16 cellular contexts compared by ENCODE assay signal in genomic region chr12:64658892-64659481, GRCh38. TPM values are rescaled to one million over a fixed set of nuclear protein-coding genes. Genes with fewer than 3 reads are reported as not detected.
DNase-seq lines count a peak whose midpoint lies in the region; ATAC-seq and TF ChIP-seq lines count a peak whose summit lies in the region.
"Had no signal": no experiment of that assay in that cellular context is flagged by ENCODE, and none has a peak within 500 bp of the region (broad histone marks: within the 10 kb centered on the region; RNA-seq: fewer than 3 reads in every experiment).

No MANE protein-coding gene starts in this region.

- H3K9me3 ChIP-seq in transverse colon = no peaks in the 10 kb centered on the region

- H3K27me3 ChIP-seq in transverse colon = no peaks in the 10 kb centered on the region
- no peaks in the 10 kb centered on the region for H3K27me3 ChIP-seq in H7 (ENCODE audit: control insufficient read depth, insufficient read depth, low read length)

- ATAC-seq in activated naive CD8-positive, alpha-beta T cell treated with anti-CD3 and anti-CD28 coated beads, Interleukin-2, amount 50 U/mL, for 24 hours = no peak
- peak; percentile 77 for ATAC-seq in left lobe of liver
- ATAC-seq: activated CD4-positive, CD25-positive, alpha-beta regulatory T cell treated with anti-CD3 and anti-CD28 coated beads, Interleukin-2, amount 50 U/mL, for 24 hours had no signal

- H3K36me3 Mint-ChIP-seq in activated naive CD4-positive, alpha-beta T cell treated with anti-CD3 and anti-CD28 coated beads for 36 hours (ENCODE audit: low read depth) = peaks cover 12% of the 10 kb centered on the region
- H3K36me3 Mint-ChIP-seq in activated naive CD8-positive, alpha-beta T cell treated with anti-CD3 and anti-CD28 coated beads, Interleukin-2, amount 50 U/mL, for 24 hours (ENCODE audit: low read depth) = peaks cover 17% of the 10 kb centered on the region

- peaks cover 71% of the 10 kb centered on the region for H3K4me1 Mint-ChIP-seq in activated naive CD4-positive, alpha-beta T cell treated with anti-CD3 and anti-CD28 coated beads for 36 hours (ENCODE audit: low read depth)
- peaks cover 70% of the 10 kb centered on the region for H3K4me1 Mint-ChIP-seq in activated naive CD8-positive, alpha-beta T cell treated with anti-CD3 and anti-CD28 coated beads, Interleukin-2, amount 50 U/mL, for 24 hours

- H3K27me3 Mint-ChIP-seq in activated naive CD4-positive, alpha-beta T cell treated with anti-CD3 and anti-CD28 coated beads for 36 hours (ENCODE audit: low read depth) = no peaks in the 10 kb centered on the region
- no peaks in the 10 kb centered on the region for H3K27me3 Mint-ChIP-seq in activated naive CD8-positive, alpha-beta T cell treated with anti-CD3 and anti-CD28 coated beads, Interleukin-2, amount 50 U/mL, for 24 hours

- H3K27ac Mint-ChIP-seq in activated naive CD4-positive, alpha-beta T cell treated with anti-CD3 and anti-CD28 coated beads for 36 hours = peak overlapping the region; percentile 87
- H3K27ac Mint-ChIP-seq in activated naive CD8-positive, alpha-beta T cell treated with anti-CD3 and anti-CD28 coated beads, Interleukin-2, amount 50 U/mL, for 24 hours = peak overlapping the region; percentile 81

- in situ Hi-C loops in transverse colon (cut with MboI; ENCODE audit: low pct_ligation_motif_present in 1 of 4, low pct_unique_long_range_greater_than_20kb in 1 of 4, low sequenced_read_pairs in 3 of 4) = no loop called here

- 64 to 82% methylated on average over 3 of the region's 3 CpGs for WGBS in transverse colon (ENCODE audit: low coverage in 1 of 2), 2 donors

- no peak for DNase-seq in activated naive CD4-positive, alpha-beta T cell treated with anti-CD3 and anti-CD28 coated beads for 36 hours
- DNase-seq in activated naive CD4-positive, alpha-beta T cell (lab: John Stamatoyannopoulos, UW) = no peak
- no peak for DNase-seq in activated naive CD8-positive, alpha-beta T cell treated with anti-CD3 and anti-CD28 coated beads, Interleukin-2, amount 50 U/mL, for 24 hours
- DNase-seq in left lobe of liver (ENCODE audit: low spot score) (no peak), transverse colon (no peak), H7 (no peak), NCI-H187 treated with DMSO at 0.1 percent for 48 hours (lab: John Stamatoyannopoulos, UW) (no peak), Kasumi-1 (lab: John Stamatoyannopoulos, UW) (no peak)
- DNase-seq: activated gamma-delta T cell, cerebellar nuclear complex, erythroblast, hypothalamus, Karpas-422, NCI-H2081 had no signal

- TF ChIP-seq CTCF in transverse colon (IDR thresholded peaks at IDR 0.05) = no peak

- H3K4me3 ChIP-seq in transverse colon (no peak overlapping the region), H7 (ENCODE audit: insufficient read depth, low read depth, low read length) (no peak overlapping the region)
- H3K4me3 ChIP-seq: lung had no signal

- no peak overlapping the region for H3K4me3 Mint-ChIP-seq in activated naive CD4-positive, alpha-beta T cell treated with anti-CD3 and anti-CD28 coated beads for 36 hours
- no peak overlapping the region for H3K4me3 Mint-ChIP-seq in activated naive CD8-positive, alpha-beta T cell treated with anti-CD3 and anti-CD28 coated beads, Interleukin-2, amount 50 U/mL, for 24 hours

- H3K27ac ChIP-seq in transverse colon = peak overlapping the region; percentile 24 to 80 (median 74)

- peaks cover 13 to 69% (median 31%) of the 10 kb centered on the region in 4 donors for H3K4me1 ChIP-seq in transverse colon

- CTCF ChIA-PET in activated naive CD4-positive, alpha-beta T cell treated with anti-CD3 and anti-CD28 coated beads for 36 hours (lab: Charles Lee) = no interaction called here

- no peak for TF ChIP-seq EP300 in transverse colon (IDR thresholded peaks at IDR 0.05; ENCODE audit: low read depth)

- intact Hi-C loops in activated naive CD4-positive, alpha-beta T cell treated with anti-CD3 and anti-CD28 coated beads for 36 hours (cut with micrococcal nuclease) = no loop called here
- intact Hi-C loops in transverse colon (cut with DNase I; ENCODE audit: low total_unique reads) = no loop called here

- H3K9me3 Mint-ChIP-seq in activated naive CD4-positive, alpha-beta T cell treated with anti-CD3 and anti-CD28 coated beads for 36 hours = peaks cover 1% of the 10 kb centered on the region
- no peaks in the 10 kb centered on the region for H3K9me3 Mint-ChIP-seq in activated naive CD8-positive, alpha-beta T cell treated with anti-CD3 and anti-CD28 coated beads, Interleukin-2, amount 50 U/mL, for 24 hours

- no peaks in the 10 kb centered on the region for H3K36me3 ChIP-seq in transverse colon
- H3K36me3 ChIP-seq in H7 (replicated peaks; ENCODE audit: control insufficient read depth, insufficient read depth, low read length) = no peaks in the 10 kb centered on the region

- TF ChIP-seq POLR2A in transverse colon (IDR thresholded peaks at IDR 0.05) = no peak

RNA-seq across cellular contexts. Expression of gene RASSF3, which starts 48.7 kb away (rescaled TPM):
- 10 to 100 TPM; 39.4 to 43.8 TPM for total RNA-seq in activated naive CD4-positive, alpha-beta T cell treated with anti-CD3 and anti-CD28 coated beads for 36 hours
- 11.2 TPM for total RNA-seq in left lobe of liver
- 10 to 100 TPM; 41.6 to 83.2 (median 62.5) TPM for total RNA-seq in transverse colon
- total RNA-seq in H7 (2014; rRNA removed; shearing (Covaris generic)) = 26.7 and 29.2 TPM in 2 replicates
